Comparison of ENCODE assay signal across 23 cellular contexts in genomic region chr5:31157719-31158118, GRCh38. TPM values are rescaled to one million over a fixed set of nuclear protein-coding genes. Genes with fewer than 3 reads are reported as not detected.
"Had no signal": no experiment of that assay in that cellular context is flagged by ENCODE, and none has a peak within 500 bp of the region (broad histone marks: within the 10 kb centered on the region; RNA-seq: fewer than 3 reads in every experiment).

No MANE protein-coding gene starts in this region.

- H3K36me3 ChIP-seq: heart right ventricle, left lung, vagina had no signal

- ATAC-seq: heart right ventricle; left lung; naive thymus-derived CD4-positive, alpha-beta T cell; sciatic nerve had no signal

- H3K9me3 Mint-ChIP-seq: activated CD4-positive, alpha-beta memory T cell treated with anti-CD3 and anti-CD28 coated beads for 36 hours; activated naive CD8-positive, alpha-beta T cell treated with anti-CD3 and anti-CD28 coated beads, Interleukin-2, amount 10 ng/mL, durations not matched to agents 7 days and 5 days; endodermal cell; type B pancreatic cell had no signal

- H3K27ac Mint-ChIP-seq: activated CD4-positive, alpha-beta memory T cell treated with anti-CD3 and anti-CD28 coated beads for 36 hours; activated naive CD8-positive, alpha-beta T cell treated with anti-CD3 and anti-CD28 coated beads, Interleukin-2, amount 10 ng/mL, durations not matched to agents 7 days and 5 days; endodermal cell; naive thymus-derived CD4-positive, alpha-beta T cell; type B pancreatic cell had no signal

- H3K4me3 ChIP-seq: heart right ventricle, left lung, lung, testis, vagina had no signal

- H3K4me1 Mint-ChIP-seq: activated naive CD8-positive, alpha-beta T cell treated with anti-CD3 and anti-CD28 coated beads, Interleukin-2, amount 10 ng/mL, durations not matched to agents 7 days and 5 days had no signal

- DNase-seq: activated CD4-positive, alpha-beta memory T cell treated with anti-CD3 and anti-CD28 coated beads for 36 hours; activated CD4-positive, alpha-beta T cell treated with anti-CD3 and anti-CD28 coated beads for 48 hours; activated naive CD4-positive, alpha-beta T cell treated with Interleukin-2 at 50 U/mL for 16 hours; activated naive CD8-positive, alpha-beta T cell treated with anti-CD3 and anti-CD28 coated beads, Interleukin-2, amount 10 ng/mL, durations not matched to agents 7 days and 5 days; activated T-cell treated with anti-CD3 and anti-CD28 coated beads, Interleukin-2, amount 50 U/mL, for 48 hours; amniotic stem cell; cerebellar nuclear complex; cortex of kidney; endodermal cell; foreskin fibroblast; heart right ventricle; left lung; naive thymus-derived CD4-positive, alpha-beta T cell; stimulated activated CD4-positive, alpha-beta T cell treated with anti-CD3 and anti-CD28 coated beads, Interleukin-2, amount 100 ng/mL, for 48 hours; stimulated activated CD8-positive, alpha-beta memory T cell treated with anti-CD3 and anti-CD28 coated beads, Interleukin-4, amount 100 ng/mL, for 48 hours; stimulated activated naive CD4-positive, alpha-beta T cell; testis had no signal

- H3K9me3 ChIP-seq: heart right ventricle, left lung, testis, vagina had no signal

- H3K27me3 ChIP-seq: left lung, testis, vagina had no signal

- H3K36me3 Mint-ChIP-seq: activated CD4-positive, alpha-beta memory T cell treated with anti-CD3 and anti-CD28 coated beads for 36 hours; activated naive CD8-positive, alpha-beta T cell treated with anti-CD3 and anti-CD28 coated beads, Interleukin-2, amount 10 ng/mL, durations not matched to agents 7 days and 5 days; naive thymus-derived CD4-positive, alpha-beta T cell; type B pancreatic cell had no signal

- H3K4me3 Mint-ChIP-seq: activated CD4-positive, alpha-beta memory T cell treated with anti-CD3 and anti-CD28 coated beads for 36 hours; activated naive CD8-positive, alpha-beta T cell treated with anti-CD3 and anti-CD28 coated beads, Interleukin-2, amount 10 ng/mL, durations not matched to agents 7 days and 5 days; endodermal cell; naive thymus-derived CD4-positive, alpha-beta T cell; type B pancreatic cell had no signal

- H3K27ac ChIP-seq: epithelial cell of prostate, heart right ventricle, left lung, testis, vagina had no signal

- H3K27me3 Mint-ChIP-seq: activated CD4-positive, alpha-beta memory T cell treated with anti-CD3 and anti-CD28 coated beads for 36 hours had no signal

- H3K4me1 ChIP-seq: heart right ventricle, left lung, testis, vagina had no signal

RNA-seq across cellular contexts. Expression of gene CDH6, which starts 35.8 kb away (rescaled TPM):
- total RNA-seq: activated CD4-positive, alpha-beta memory T cell treated with anti-CD3 and anti-CD28 coated beads for 36 hours; activated naive CD8-positive, alpha-beta T cell treated with anti-CD3 and anti-CD28 coated beads, Interleukin-2, amount 10 ng/mL, durations not matched to agents 7 days and 5 days; naive thymus-derived CD4-positive, alpha-beta T cell had no signal
- polyA plus RNA-seq: keratinocyte; naive thymus-derived CD4-positive, alpha-beta T cell had no signal
